In the genomic region with DNA sequence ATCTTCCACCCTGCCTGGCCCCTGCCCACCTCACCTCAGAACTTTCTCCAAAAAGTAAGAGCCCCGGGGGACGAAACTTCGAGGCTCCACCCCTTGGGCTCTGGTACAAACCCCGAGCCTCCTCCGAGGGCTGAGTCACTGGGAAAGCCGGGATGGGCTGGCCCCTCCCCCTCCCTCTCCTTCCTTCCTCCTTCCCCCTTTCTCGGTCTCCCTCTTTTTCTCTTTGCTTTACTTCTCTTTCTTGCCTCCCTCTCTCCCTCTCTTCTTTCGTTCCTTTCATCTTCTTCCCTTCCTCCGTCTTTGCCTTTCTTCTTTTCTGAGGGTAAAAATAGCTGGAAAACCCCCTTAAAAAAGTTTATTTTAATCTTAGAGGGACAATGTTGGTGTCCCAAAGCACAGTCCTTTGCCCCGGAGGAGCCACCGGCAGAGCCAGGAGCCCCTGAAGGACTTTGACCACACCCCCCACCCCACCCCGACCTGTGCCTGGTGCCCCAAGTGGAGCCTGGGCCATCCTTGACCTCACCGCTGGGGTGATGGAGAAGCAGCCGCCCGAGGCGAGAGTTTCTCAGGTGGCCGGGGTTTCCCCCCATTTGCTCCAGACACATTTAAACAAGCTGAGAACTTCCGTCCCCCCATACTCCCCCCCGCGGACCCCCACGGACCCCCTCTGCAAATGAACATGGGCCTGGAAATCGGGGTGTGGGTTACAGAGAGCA, we compare ENCODE assay signal across 8 cellular contexts. TPM values are rescaled to one million over a fixed set of nuclear protein-coding genes. Genes with fewer than 3 reads are reported as not detected.
DNase-seq lines count a peak whose midpoint lies in the region; ATAC-seq and TF ChIP-seq lines count a peak whose summit lies in the region.

No MANE protein-coding gene starts in this region.

- H3K36me3 Mint-ChIP-seq in stimulated activated memory B cell treated with anti-CD40 and anti-IgM and Interleukin-4, amounts not matched to agents 10 μg/mL and 1 μg/mL and 100 μg/mL, for 72 hours = no peaks in the 10 kb centered on the region

- peak overlapping the region; percentile 97 for H3K27ac Mint-ChIP-seq in stimulated activated memory B cell treated with anti-CD40 and anti-IgM and Interleukin-4, amounts not matched to agents 10 μg/mL and 1 μg/mL and 100 μg/mL, for 72 hours

- no peak overlapping the region for H3K4me3 ChIP-seq in WERI-Rb-1 (ENCODE audit: low read depth, low read length)

- H3K4me3 Mint-ChIP-seq in stimulated activated memory B cell treated with anti-CD40 and anti-IgM and Interleukin-4, amounts not matched to agents 10 μg/mL and 1 μg/mL and 100 μg/mL, for 72 hours = peak overlapping the region; percentile 72

- H3K27ac ChIP-seq in WERI-Rb-1 = peak overlapping the region; percentile 88

- DNase-seq in DMS 273 (lab: John Stamatoyannopoulos, UW; ENCODE audit: unreplicated experiment) (peak; percentile 45), DMS 273 treated with DMSO at 0.1 percent for 48 hours (lab: John Stamatoyannopoulos, UW) (no peak), WERI-Rb-1 (peak; percentile 52), left cardiac atrium (peak; percentile 83), NCI-H1105 treated with DMSO at 0.1 percent for 48 hours (lab: John Stamatoyannopoulos, UW) (no peak), NCI-H2107 (lab: John Stamatoyannopoulos, UW) (no peak), NCI-H1092 treated with DMSO at 0.1 percent for 48 hours (lab: John Stamatoyannopoulos, UW) (no peak)

- peaks cover 52% of the 10 kb centered on the region for H3K4me1 Mint-ChIP-seq in stimulated activated memory B cell treated with anti-CD40 and anti-IgM and Interleukin-4, amounts not matched to agents 10 μg/mL and 1 μg/mL and 100 μg/mL, for 72 hours

- H3K36me3 ChIP-seq in WERI-Rb-1 = no peaks in the 10 kb centered on the region

- intact Hi-C loops in left cardiac atrium (cut with DNase I) = no loop called here

- peak; percentile 29 to 59 for ATAC-seq in left cardiac atrium
- peak; percentile 72 for ATAC-seq in stimulated activated memory B cell treated with anti-CD40 and anti-IgM and Interleukin-4, amounts not matched to agents 10 μg/mL and 1 μg/mL and 100 μg/mL, for 72 hours

- H3K27me3 ChIP-seq in WERI-Rb-1 (ENCODE audit: insufficient read depth, low read depth, severe bottlenecking) = no peaks in the 10 kb centered on the region

- no peaks in the 10 kb centered on the region for H3K9me3 ChIP-seq in WERI-Rb-1 (ENCODE audit: severe bottlenecking)

- H3K9me3 Mint-ChIP-seq in stimulated activated memory B cell treated with anti-CD40 and anti-IgM and Interleukin-4, amounts not matched to agents 10 μg/mL and 1 μg/mL and 100 μg/mL, for 72 hours = no peaks in the 10 kb centered on the region

- no peak for TF ChIP-seq CTCF in WERI-Rb-1 (IDR thresholded peaks at IDR 0.05; ENCODE audit: low read depth, low read length)

- H3K27me3 Mint-ChIP-seq in stimulated activated memory B cell treated with anti-CD40 and anti-IgM and Interleukin-4, amounts not matched to agents 10 μg/mL and 1 μg/mL and 100 μg/mL, for 72 hours = no peaks in the 10 kb centered on the region

RNA-seq across cellular contexts. Expression of gene NOTCH1, which starts 5.7 kb away (rescaled TPM):
- total RNA-seq in left cardiac atrium = 10 to 100 TPM; 22.7 to 36.0 TPM

Comparison
In these comparisons a context has a peak if more than half of its experiments do, and no peak if none do; other contexts are left out.
1. DNase-seq: peak in DMS 273 (single experiment), WERI-Rb-1 (single experiment) and left cardiac atrium (single experiment); none in DMS 273 treated with DMSO at 0.1 percent for 48 hours (single experiment), NCI-H1105 treated with DMSO at 0.1 percent for 48 hours (single experiment), NCI-H2107 (single experiment) and NCI-H1092 treated with DMSO at 0.1 percent for 48 hours (single experiment).